Comparison of ENCODE assay signal across 10 cellular contexts in genomic region chr12:11981174-11981733, GRCh38.
DNase-seq lines count a peak whose midpoint lies in the region; ATAC-seq and TF ChIP-seq lines count a peak whose summit lies in the region.
"Had no signal": no experiment of that assay in that cellular context is flagged by ENCODE, and none has a peak within 500 bp of the region (broad histone marks: within the 10 kb centered on the region; RNA-seq: fewer than 3 reads in every experiment).

No MANE protein-coding gene starts in this region.

- no peaks in the 10 kb centered on the region for H3K27me3 ChIP-seq in naive thymus-derived CD4-positive, alpha-beta T cell (ENCODE audit: control insufficient read depth in 2 of 2, insufficient read depth in 2 of 2, low read length in 2 of 2)

- no peaks in the 10 kb centered on the region for H3K36me3 ChIP-seq in naive thymus-derived CD4-positive, alpha-beta T cell (ENCODE audit: control insufficient read depth in 2 of 3, insufficient read depth in 3 of 3, low read length in 3 of 3)
- H3K36me3 ChIP-seq: neutrophil had no signal

- POLR2A ChIA-PET in activated CD8-positive, alpha-beta T cell treated with anti-CD3 and anti-CD28 coated beads for 36 hours (lab: Charles Lee), result interaction anchor here (0.7 to 1.3 kb wide), 4 partner anchors 11 to 29 kb away, joined by 3 to 13 read pairs (median 7); no protein-coding TSS in a partner anchor
- POLR2A ChIA-PET in naive thymus-derived CD4-positive, alpha-beta T cell (lab: Charles Lee), result interaction anchor here (0.7 to 1.8 kb wide), 6 partner anchors 9 to 28 kb away, joined by 3 to 6 read pairs (median 5); no protein-coding TSS in a partner anchor

- intact Hi-C loops in activated CD8-positive, alpha-beta T cell treated with anti-CD3 and anti-CD28 coated beads for 36 hours (cut with micrococcal nuclease), result loop anchor here (1.0 to 2.0 kb wide), 2 partner anchors 26 to 78 kb away; no protein-coding TSS in a partner anchor
- intact Hi-C loops in naive thymus-derived CD4-positive, alpha-beta T cell (cut with micrococcal nuclease), result loop anchor here (1.0 to 10.0 kb wide), 10 partner anchors 17 to 1766 kb away; partner anchors contain the start of genes ETV6 (in 1 of the 2) and GABARAPL1 (in 1 of the 2)

- ATAC-seq in HG03432 (IDR thresholded peaks at IDR 0.05; ENCODE audit: unreplicated experiment), result peak; percentile 87
- peak; percentile 80 for ATAC-seq in activated CD8-positive, alpha-beta T cell treated with anti-CD3 and anti-CD28 coated beads for 36 hours
- ATAC-seq in naive thymus-derived CD4-positive, alpha-beta T cell, result peak; percentile 95

- peak overlapping the region; percentile 52 for H3K27ac ChIP-seq in naive thymus-derived CD4-positive, alpha-beta T cell (ENCODE audit: low read depth, low read length)
- H3K27ac ChIP-seq: 22Rv1, neutrophil had no signal

- CTCF ChIA-PET in activated CD8-positive, alpha-beta T cell treated with anti-CD3 and anti-CD28 coated beads for 36 hours (lab: Charles Lee), result interaction anchor here (0.7 to 2.1 kb wide), 12 partner anchors 10 to 400 kb away, joined by 3 to 8 read pairs (median 4); no protein-coding TSS in a partner anchor
- CTCF ChIA-PET in naive thymus-derived CD4-positive, alpha-beta T cell (lab: Charles Lee), result interaction anchor here (0.5 to 1.9 kb wide), 3 partner anchors 10 to 416 kb away, joined by 3 to 5 read pairs (median 3); no protein-coding TSS in a partner anchor

- H3K9me3 Mint-ChIP-seq in activated CD8-positive, alpha-beta T cell treated with anti-CD3 and anti-CD28 coated beads for 36 hours, result peaks cover 7% of the 10 kb centered on the region
- peaks cover 0 to 20% (median 2%) of the 10 kb centered on the region in 11 donors for H3K9me3 Mint-ChIP-seq in naive thymus-derived CD4-positive, alpha-beta T cell

- peak; percentile 9 for DNase-seq in NK-92 treated with Interleukin-12 subunit alpha and Interleukin-12 subunit beta, amount 100 ng/mL, for 24 hours (lab: John Stamatoyannopoulos, UW)
- DNase-seq in NK-92 (lab: John Stamatoyannopoulos, UW; ENCODE audit: unreplicated experiment) (no peak), dermis blood vessel endothelial cell (no peak), RPMI8226 (no peak), NCI-H446 treated with DMSO at 0.1 percent for 48 hours (lab: John Stamatoyannopoulos, UW) (no peak)
- DNase-seq in activated CD8-positive, alpha-beta T cell treated with anti-CD3 and anti-CD28 coated beads for 36 hours, result peak; percentile 63
- DNase-seq in naive thymus-derived CD4-positive, alpha-beta T cell, result peak; percentile 12 to 87 (median 75)

- no peak for TF ChIP-seq CTCF in activated CD8-positive, alpha-beta T cell treated with anti-CD3 and anti-CD28 coated beads for 36 hours (IDR thresholded peaks at IDR 0.05)

- H3K4me1 Mint-ChIP-seq in activated CD8-positive, alpha-beta T cell treated with anti-CD3 and anti-CD28 coated beads for 36 hours (ENCODE audit: low read depth), result peaks cover 47% of the 10 kb centered on the region
- peaks cover 26 to 69% (median 48%) of the 10 kb centered on the region in 7 donors for H3K4me1 Mint-ChIP-seq in naive thymus-derived CD4-positive, alpha-beta T cell

- no peaks in the 10 kb centered on the region for H3K9me3 ChIP-seq in naive thymus-derived CD4-positive, alpha-beta T cell (ENCODE audit: control insufficient read depth in 2 of 3, low read length in 3 of 3)
- H3K9me3 ChIP-seq: neutrophil had no signal

- H3K4me3 Mint-ChIP-seq in activated CD8-positive, alpha-beta T cell treated with anti-CD3 and anti-CD28 coated beads for 36 hours, result peak overlapping the region; percentile 48
- H3K4me3 Mint-ChIP-seq in naive thymus-derived CD4-positive, alpha-beta T cell, result peak overlapping the region; percentile 2 to 71 (median 56)

- H3K27ac Mint-ChIP-seq in activated CD8-positive, alpha-beta T cell treated with anti-CD3 and anti-CD28 coated beads for 36 hours, result peak overlapping the region; percentile 99
- H3K27ac Mint-ChIP-seq in naive thymus-derived CD4-positive, alpha-beta T cell, result peak overlapping the region; percentile 66 to 98 (median 82)

- peaks cover 12% of the 10 kb centered on the region for H3K36me3 Mint-ChIP-seq in activated CD8-positive, alpha-beta T cell treated with anti-CD3 and anti-CD28 coated beads for 36 hours (ENCODE audit: low read depth)
- H3K36me3 Mint-ChIP-seq in naive thymus-derived CD4-positive, alpha-beta T cell, result peaks cover 0 to 46% (median 0%) of the 10 kb centered on the region in 5 donors

- H3K4me1 ChIP-seq in naive thymus-derived CD4-positive, alpha-beta T cell (ENCODE audit: control insufficient read depth in 2 of 2, insufficient read depth in 2 of 2, low read length in 2 of 2), result peaks cover 23 to 28% of the 10 kb centered on the region in 2 donors

- H3K4me3 ChIP-seq in naive thymus-derived CD4-positive, alpha-beta T cell (ENCODE audit: low read length), result peak overlapping the region; percentile 2

- no peaks in the 10 kb centered on the region for H3K27me3 Mint-ChIP-seq in activated CD8-positive, alpha-beta T cell treated with anti-CD3 and anti-CD28 coated beads for 36 hours
- H3K27me3 Mint-ChIP-seq in naive thymus-derived CD4-positive, alpha-beta T cell, result peaks cover 0 to 2% (median 0%) of the 10 kb centered on the region in 5 donors

Comparison
In these comparisons a context has a peak if more than half of its experiments do, and no peak if none do; other contexts are left out.
1. DNase-seq: peak in NK-92 treated with Interleukin-12 subunit alpha and Interleukin-12 subunit beta, amount 100 ng/mL, for 24 hours (single experiment), activated CD8-positive, alpha-beta T cell treated with anti-CD3 and anti-CD28 coated beads for 36 hours (single experiment) and naive thymus-derived CD4-positive, alpha-beta T cell (9 of 9); none in NK-92 (single experiment), dermis blood vessel endothelial cell (single experiment), RPMI8226 (single experiment) and NCI-H446 treated with DMSO at 0.1 percent for 48 hours (single experiment).
2. Peak in every context shown above with its lines, with median percentiles within 50 percentile points of each other: ATAC-seq.